Comparison of ENCODE assay signal across 1 cellular context in the genomic region with DNA sequence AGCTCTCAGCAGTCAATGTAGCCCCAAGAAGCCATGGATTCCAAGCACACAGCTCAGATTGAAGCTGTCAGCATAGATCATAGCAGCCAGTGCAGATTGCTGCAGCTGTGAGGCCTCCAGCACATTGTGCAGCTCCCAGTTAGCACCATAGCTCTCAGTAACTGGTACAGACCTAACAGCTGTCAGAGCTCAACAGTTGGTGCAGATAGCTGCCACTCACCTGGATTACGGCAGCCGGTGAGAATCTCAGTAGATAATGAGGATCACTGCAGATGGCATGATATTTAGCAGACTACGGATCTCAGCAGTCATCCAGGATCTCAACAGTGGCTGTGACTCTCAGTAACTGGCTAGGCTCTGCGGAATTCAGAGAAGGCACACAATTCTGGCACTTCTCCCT.
TF ChIP-seq lines count a peak whose summit lies in the region.

No MANE protein-coding gene starts in this region.

TF ChIP-seq in WTC11, 78 proteins besides CTCF, POLR2A, EP300 and RAD21 (continued from another document):
- TF ChIP-seq, protein P1, sequence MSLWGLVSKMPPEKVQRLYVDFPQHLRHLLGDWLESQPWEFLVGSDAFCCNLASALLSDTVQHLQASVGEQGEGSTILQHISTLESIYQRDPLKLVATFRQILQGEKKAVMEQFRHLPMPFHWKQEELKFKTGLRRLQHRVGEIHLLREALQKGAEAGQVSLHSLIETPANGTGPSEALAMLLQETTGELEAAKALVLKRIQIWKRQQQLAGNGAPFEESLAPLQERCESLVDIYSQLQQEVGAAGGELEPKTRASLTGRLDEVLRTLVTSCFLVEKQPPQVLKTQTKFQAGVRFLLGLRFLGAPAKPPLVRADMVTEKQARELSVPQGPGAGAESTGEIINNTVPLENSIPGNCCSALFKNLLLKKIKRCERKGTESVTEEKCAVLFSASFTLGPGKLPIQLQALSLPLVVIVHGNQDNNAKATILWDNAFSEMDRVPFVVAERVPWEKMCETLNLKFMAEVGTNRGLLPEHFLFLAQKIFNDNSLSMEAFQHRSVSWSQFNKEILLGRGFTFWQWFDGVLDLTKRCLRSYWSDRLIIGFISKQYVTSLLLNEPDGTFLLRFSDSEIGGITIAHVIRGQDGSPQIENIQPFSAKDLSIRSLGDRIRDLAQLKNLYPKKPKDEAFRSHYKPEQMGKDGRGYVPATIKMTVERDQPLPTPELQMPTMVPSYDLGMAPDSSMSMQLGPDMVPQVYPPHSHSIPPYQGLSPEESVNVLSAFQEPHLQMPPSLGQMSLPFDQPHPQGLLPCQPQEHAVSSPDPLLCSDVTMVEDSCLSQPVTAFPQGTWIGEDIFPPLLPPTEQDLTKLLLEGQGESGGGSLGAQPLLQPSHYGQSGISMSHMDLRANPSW (CRISPR knock-in tag; conservative IDR thresholded peaks at IDR 0.05; ENCODE audit: low read depth), result no peak
- TF ChIP-seq, protein P2, sequence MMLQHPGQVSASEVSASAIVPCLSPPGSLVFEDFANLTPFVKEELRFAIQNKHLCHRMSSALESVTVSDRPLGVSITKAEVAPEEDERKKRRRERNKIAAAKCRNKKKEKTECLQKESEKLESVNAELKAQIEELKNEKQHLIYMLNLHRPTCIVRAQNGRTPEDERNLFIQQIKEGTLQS (CRISPR knock-in tag; conservative IDR thresholded peaks at IDR 0.05), result no peak
- TF ChIP-seq, protein P3, sequence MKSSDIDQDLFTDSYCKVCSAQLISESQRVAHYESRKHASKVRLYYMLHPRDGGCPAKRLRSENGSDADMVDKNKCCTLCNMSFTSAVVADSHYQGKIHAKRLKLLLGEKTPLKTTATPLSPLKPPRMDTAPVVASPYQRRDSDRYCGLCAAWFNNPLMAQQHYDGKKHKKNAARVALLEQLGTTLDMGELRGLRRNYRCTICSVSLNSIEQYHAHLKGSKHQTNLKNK (CRISPR knock-in tag; IDR thresholded peaks at IDR 0.05), result no peak
- TF ChIP-seq ZNF396 (CRISPR knock-in tag; IDR thresholded peaks at IDR 0.05; ENCODE audit: borderline replicate concordance), result no peak
- no peak for TF ChIP-seq NFATC4 (CRISPR knock-in tag; IDR thresholded peaks at IDR 0.05)
- no peak for TF ChIP-seq OVOL2 (CRISPR knock-in tag; IDR thresholded peaks at IDR 0.05; ENCODE audit: borderline replicate concordance)
- TF ChIP-seq, protein P4, sequence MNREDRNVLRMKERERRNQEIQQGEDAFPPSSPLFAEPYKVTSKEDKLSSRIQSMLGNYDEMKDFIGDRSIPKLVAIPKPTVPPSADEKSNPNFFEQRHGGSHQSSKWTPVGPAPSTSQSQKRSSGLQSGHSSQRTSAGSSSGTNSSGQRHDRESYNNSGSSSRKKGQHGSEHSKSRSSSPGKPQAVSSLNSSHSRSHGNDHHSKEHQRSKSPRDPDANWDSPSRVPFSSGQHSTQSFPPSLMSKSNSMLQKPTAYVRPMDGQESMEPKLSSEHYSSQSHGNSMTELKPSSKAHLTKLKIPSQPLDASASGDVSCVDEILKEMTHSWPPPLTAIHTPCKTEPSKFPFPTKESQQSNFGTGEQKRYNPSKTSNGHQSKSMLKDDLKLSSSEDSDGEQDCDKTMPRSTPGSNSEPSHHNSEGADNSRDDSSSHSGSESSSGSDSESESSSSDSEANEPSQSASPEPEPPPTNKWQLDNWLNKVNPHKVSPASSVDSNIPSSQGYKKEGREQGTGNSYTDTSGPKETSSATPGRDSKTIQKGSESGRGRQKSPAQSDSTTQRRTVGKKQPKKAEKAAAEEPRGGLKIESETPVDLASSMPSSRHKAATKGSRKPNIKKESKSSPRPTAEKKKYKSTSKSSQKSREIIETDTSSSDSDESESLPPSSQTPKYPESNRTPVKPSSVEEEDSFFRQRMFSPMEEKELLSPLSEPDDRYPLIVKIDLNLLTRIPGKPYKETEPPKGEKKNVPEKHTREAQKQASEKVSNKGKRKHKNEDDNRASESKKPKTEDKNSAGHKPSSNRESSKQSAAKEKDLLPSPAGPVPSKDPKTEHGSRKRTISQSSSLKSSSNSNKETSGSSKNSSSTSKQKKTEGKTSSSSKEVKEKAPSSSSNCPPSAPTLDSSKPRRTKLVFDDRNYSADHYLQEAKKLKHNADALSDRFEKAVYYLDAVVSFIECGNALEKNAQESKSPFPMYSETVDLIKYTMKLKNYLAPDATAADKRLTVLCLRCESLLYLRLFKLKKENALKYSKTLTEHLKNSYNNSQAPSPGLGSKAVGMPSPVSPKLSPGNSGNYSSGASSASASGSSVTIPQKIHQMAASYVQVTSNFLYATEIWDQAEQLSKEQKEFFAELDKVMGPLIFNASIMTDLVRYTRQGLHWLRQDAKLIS (CRISPR knock-in tag; IDR thresholded peaks at IDR 0.05; ENCODE audit: borderline replicate concordance), result no peak
- no peak for TF ChIP-seq NFYB (CRISPR knock-in tag; conservative IDR thresholded peaks at IDR 0.05; ENCODE audit: low read depth)
- TF ChIP-seq GTF2I (CRISPR knock-in tag; conservative IDR thresholded peaks at IDR 0.05), result no peak
- no peak for TF ChIP-seq KAT7 (CRISPR knock-in tag; IDR thresholded peaks at IDR 0.05; ENCODE audit: borderline replicate concordance)
- no peak for TF ChIP-seq FOXJ3 (CRISPR knock-in tag; IDR thresholded peaks at IDR 0.05; ENCODE audit: borderline replicate concordance)
